ENCODE assay signal across 23 cellular contexts in genomic region chr22:40025856-40026255, GRCh38. TPM values are rescaled to one million over a fixed set of nuclear protein-coding genes. Genes with fewer than 3 reads are reported as not detected.
A peak's percentile ranks its signal among the peaks of the same experiment; 100 is the strongest.
DNase-seq lines count a peak whose midpoint lies in the region; ATAC-seq, FAIRE-seq and TF ChIP-seq lines count a peak whose summit lies in the region.
"Had no signal": no experiment of that assay in that cellular context is flagged by ENCODE, and none has a peak within 500 bp of the region (broad histone marks: within the 10 kb centered on the region; RNA-seq: fewer than 3 reads in every experiment).

No MANE protein-coding gene starts in this region.

- no peak overlapping the region for H3K27ac ChIP-seq in left ventricle myocardium inferior (replicated peaks)
- H3K27ac ChIP-seq in spleen: no peak overlapping the region
- H3K27ac ChIP-seq: A549, C4-2B had no signal

- intact Hi-C loops in Right ventricle myocardium inferior (cut with DNase I) (loop anchor here (2.0 kb wide), 1 partner anchor 93 kb away; no protein-coding TSS in a partner anchor), left ventricle myocardium inferior (cut with micrococcal nuclease) (no loop called here), spleen (cut with DNase I; ENCODE audit: low total_unique reads) (no loop called here)

- ATAC-seq in Right ventricle myocardium inferior: no peak
- ATAC-seq: A549; CD8-positive, alpha-beta T cell had no signal

- H3K27me3 ChIP-seq in left ventricle myocardium inferior (ENCODE audit: low read depth): peaks cover 14% of the 10 kb centered on the region
- no peaks in the 10 kb centered on the region for H3K27me3 ChIP-seq in bronchial epithelial cell (ENCODE audit: control insufficient read depth, insufficient read depth, low read length)
- peaks cover 0 to 6% (median 0%) of the 10 kb centered on the region in 7 donors for H3K27me3 ChIP-seq in spleen (replicated peaks in 1 of 7)
- H3K27me3 ChIP-seq: BE2C had no signal

- no peak for TF ChIP-seq POLR2A in spleen (IDR thresholded peaks at IDR 0.05)

- H3K9me3 ChIP-seq in left ventricle myocardium inferior (replicated peaks) (no peaks in the 10 kb centered on the region), spleen (no peaks in the 10 kb centered on the region)
- H3K9me3 ChIP-seq: A549, BE2C, Caco-2, HAP-1 had no signal

- DNase-seq in Right ventricle myocardium inferior (ENCODE audit: missing footprints) (peak; percentile 28), left ventricle myocardium inferior (no peak), bronchial epithelial cell (ENCODE audit: low read depth) (no peak), spleen (peak; percentile 36), NCI-H2029 treated with DMSO at 0.1 percent for 48 hours (lab: John Stamatoyannopoulos, UW) (no peak)
- DNase-seq in stimulated activated CD4-positive, alpha-beta T cell treated with anti-CD3 and anti-CD28 coated beads, Interleukin-4, amount 100 ng/mL, for 24 hours: no peak
- DNase-seq: 8988T; ACHN; AML-193; BE2C; Caco-2; CD4-positive, CD25-positive, alpha-beta regulatory T cell; DMS153; DND-41; GOT3; HFFc6 had no signal

- H3K4me3 ChIP-seq in left ventricle myocardium inferior: no peak overlapping the region
- H3K4me3 ChIP-seq in bronchial epithelial cell (ENCODE audit: low read depth, low read length): no peak overlapping the region
- no peak overlapping the region for H3K4me3 ChIP-seq in spleen
- H3K4me3 ChIP-seq: A549, HAP-1 had no signal

- peak; percentile 43 for FAIRE-seq in bronchial epithelial cell (lab: Jason Lieb, UNC)
- FAIRE-seq: A549, G401.6, GM12892, H54 had no signal

- H3K4me1 ChIP-seq in left ventricle myocardium inferior (peaks cover 8% of the 10 kb centered on the region), spleen (peaks cover 0 to 11% (median 8%) of the 10 kb centered on the region in 6 donors)
- H3K4me1 ChIP-seq: A549, Caco-2, HAP-1 had no signal

- no peak for TF ChIP-seq CTCF in left ventricle myocardium inferior (IDR thresholded peaks at IDR 0.05; ENCODE audit: borderline replicate concordance)
- TF ChIP-seq CTCF in bronchial epithelial cell (IDR thresholded peaks at IDR 0.05; ENCODE audit: insufficient read depth, low read length, severe bottlenecking): no peak
- TF ChIP-seq CTCF in spleen (IDR thresholded peaks at IDR 0.05 in 8 of 11, conservative IDR thresholded peaks at IDR 0.05 in 3 of 11): no peak

- H3K36me3 ChIP-seq in left ventricle myocardium inferior (no peaks in the 10 kb centered on the region), bronchial epithelial cell (ENCODE audit: control insufficient read depth, insufficient read depth, low read length) (peaks cover 45% of the 10 kb centered on the region), spleen (no peaks in the 10 kb centered on the region)
- H3K36me3 ChIP-seq: BE2C, HAP-1 had no signal

- 88 to 97% (median 92%) methylated on average over 8 to 10 of the region's 10 CpGs for WGBS in spleen, 5 donors

RNA-seq across cellular contexts. Expression of gene FAM83F, which starts 31.1 kb away (rescaled TPM):
- 6.1 TPM for total RNA-seq in Right ventricle myocardium inferior
- 4.4 TPM for total RNA-seq in left ventricle myocardium inferior
- total RNA-seq in bronchial epithelial cell: 22.1 and 27.8 TPM in 2 replicates
- under 1 TPM in 6 of 7 donors, not detected in 1; 0.06 to 0.28 (median 0.18) TPM for total RNA-seq in spleen
- polyA plus RNA-seq in spleen: under 1 TPM in 2 of 3 donors, not detected in 1; 0.02 to 0.13 TPM
- total RNA-seq: HFFc6 had no signal
- polyA plus RNA-seq: A549 had no signal

Comparison
In these comparisons a context has a peak if more than half of its experiments do, and no peak if none do; other contexts are left out.
1. DNase-seq: peak in Right ventricle myocardium inferior (single experiment) and spleen (single experiment); none in left ventricle myocardium inferior (single experiment), bronchial epithelial cell (single experiment), stimulated activated CD4-positive, alpha-beta T cell treated with anti-CD3 and anti-CD28 coated beads, Interleukin-4, amount 100 ng/mL, for 24 hours (single experiment) and NCI-H2029 treated with DMSO at 0.1 percent for 48 hours (single experiment).